In genomic region chr7:25171071-25171470, GRCh38 we compare ENCODE assay signal across 18 cellular contexts. TPM values are rescaled to one million over a fixed set of nuclear protein-coding genes. Genes with fewer than 3 reads are reported as not detected.
DNase-seq lines count a peak whose midpoint lies in the region; ATAC-seq and TF ChIP-seq lines count a peak whose summit lies in the region.
"Had no signal": no experiment of that assay in that cellular context is flagged by ENCODE, and none has a peak within 500 bp of the region (broad histone marks: within the 10 kb centered on the region; RNA-seq: fewer than 3 reads in every experiment).

No MANE protein-coding gene starts in this region.

- H3K4me1 ChIP-seq in HUES48 (ENCODE audit: control insufficient read depth, insufficient read depth, low read length) = peaks cover 23% of the 10 kb centered on the region
- H3K4me1 ChIP-seq in adrenal gland (replicated peaks in 1 of 2) = peaks cover 11 to 33% of the 10 kb centered on the region in 2 donors
- H3K4me1 ChIP-seq in stomach = peaks cover 6 to 21% (median 14%) of the 10 kb centered on the region in 4 donors
- H3K4me1 ChIP-seq: BE2C, Caco-2 had no signal

- TF ChIP-seq CTCF in adrenal gland (IDR thresholded peaks at IDR 0.05) = no peak
- no peak for TF ChIP-seq CTCF in stomach (IDR thresholded peaks at IDR 0.05)

- TF ChIP-seq POLR2A in adrenal gland (IDR thresholded peaks at IDR 0.05) (no peak), stomach (IDR thresholded peaks at IDR 0.05) (no peak)

- no peaks in the 10 kb centered on the region for H3K36me3 ChIP-seq in HUES48 (ENCODE audit: control insufficient read depth, insufficient read depth, low read length)
- H3K36me3 ChIP-seq in adrenal gland (replicated peaks in 1 of 2) = no peaks in the 10 kb centered on the region
- peaks cover 0 to 14% (median 2%) of the 10 kb centered on the region in 4 donors for H3K36me3 ChIP-seq in stomach
- H3K36me3 ChIP-seq: BE2C had no signal

- no peak overlapping the region for H3K9ac ChIP-seq in HUES48 (ENCODE audit: low read depth, low read length)

- 45 to 55% (median 52%) methylated on average over 1 of the region's 1 CpG for WGBS in adrenal gland, 4 donors
- WGBS in stomach, 5 donors = 34 to 75% (median 60%) methylated on average over 1 of the region's 1 CpG

- DNase-seq in adrenal gland (peak in 5 of 7 donors; percentile 27 to 59 (median 44)), left colon (no peak), stomach (peak; percentile 49), Ammon's horn (ENCODE audit: low spot score) (no peak), SK-N-DZ (ENCODE audit: low spot score) (no peak), epidermal melanocyte (ENCODE audit: insufficient read length, low spot score) (no peak), RPMI8226 (no peak)
- DNase-seq: BE2C; Caco-2; CD8-positive, alpha-beta memory T cell; DND-41; GDM1; HCEC 1CT; HFFc6 had no signal

- peak overlapping the region; percentile 22 for H3K27ac ChIP-seq in HUES48 (ENCODE audit: low read depth, low read length)
- H3K27ac ChIP-seq in adrenal gland = peak overlapping the region in 3 of 5 donors; percentile 27 to 65 (median 63)
- H3K27ac ChIP-seq in stomach = peak overlapping the region in 2 of 5 donors; percentile 29 to 76

- H3K9me3 ChIP-seq in HUES48 (ENCODE audit: control insufficient read depth, insufficient read depth, low read length) (0 out of 2 replicates have a peak, but pooled peaks cover 3% of the 10 kb centered on the region), adrenal gland (replicated peaks in 1 of 3) (no peaks in the 10 kb centered on the region), stomach (no peaks in the 10 kb centered on the region)
- H3K9me3 ChIP-seq: BE2C, Caco-2 had no signal

- intact Hi-C loops in adrenal gland (cut with DNase I) = no loop called here
- intact Hi-C loops in left colon (cut with DNase I, micrococcal nuclease) = no loop called here
- intact Hi-C loops in stomach (cut with DNase I; ENCODE audit: low total_unique reads) = no loop called here

- H3K27me3 ChIP-seq in HUES48 (ENCODE audit: control insufficient read depth, insufficient read depth, low read length) (no peaks in the 10 kb centered on the region), adrenal gland (no peaks in the 10 kb centered on the region), stomach (no peaks in the 10 kb centered on the region)
- H3K27me3 ChIP-seq: BE2C had no signal

- H3K4me3 ChIP-seq in HUES48 (ENCODE audit: low read depth, low read length) (no peak overlapping the region), adrenal gland (no peak overlapping the region), stomach (no peak overlapping the region)

- peak; percentile 65 for ATAC-seq in left colon

- no peak for TF ChIP-seq EP300 in stomach (IDR thresholded peaks at IDR 0.05)

RNA-seq across cellular contexts. Expression of gene CYCS, which starts 46.0 kb away (rescaled TPM):
- 100 to 1,000 TPM in 1 of 8 donors, 10 to 100 TPM in 7; 15.0 to 173 (median 53.0) TPM for total RNA-seq in adrenal gland
- polyA plus RNA-seq in adrenal gland = 100 to 1,000 TPM in 1 of 3 donors, 10 to 100 TPM in 2; 31.0 to 241 (median 32.4) TPM
- total RNA-seq in left colon = 100 to 1,000 TPM; 337 to 391 TPM
- 10 to 100 TPM; 34.5 to 96.9 (median 52.0) TPM for total RNA-seq in stomach
- 100 to 1,000 TPM in 2 of 3 donors, 10 to 100 TPM in 1; 43.1 to 124 (median 102) TPM for polyA plus RNA-seq in stomach
- polyA plus RNA-seq in SK-N-DZ (2014; cell fraction: cytosol; rRNA removed) = 118 and 123 TPM in 2 replicates
- 93.0 and 101 TPM in 2 replicates for polyA plus RNA-seq in SK-N-DZ (2014; cell fraction: nucleus; rRNA removed)

RNA-seq across cellular contexts. Expression of gene NPVF, which starts 57.2 kb away (rescaled TPM):
- total RNA-seq in adrenal gland (not detected), left colon (not detected), stomach (not detected)
- polyA plus RNA-seq in adrenal gland (not detected), stomach (not detected)
- not detected in 2 replicates for polyA plus RNA-seq in SK-N-DZ (2014; cell fraction: cytosol; rRNA removed)
- not detected in 2 replicates for polyA plus RNA-seq in SK-N-DZ (2014; cell fraction: nucleus; rRNA removed)
- total RNA-seq: Caco-2; CD8-positive, alpha-beta memory T cell; H4; HFFc6; HT1080 had no signal
- polyA plus RNA-seq: CD14-positive monocyte; CD8-positive, alpha-beta memory T cell had no signal

Comparison
In these comparisons a context has a peak if more than half of its experiments do, and no peak if none do; other contexts are left out.
1. DNase-seq: peak in adrenal gland (5 of 7) and stomach (single experiment); none in left colon (0 of 2), Ammon's horn (single experiment), SK-N-DZ (single experiment), epidermal melanocyte (single experiment) and RPMI8226 (single experiment).